Comparison of ENCODE assay signal across 8 cellular contexts in genomic region chr17:42535400-42536047, GRCh38. TPM values are rescaled to one million over a fixed set of nuclear protein-coding genes. Genes with fewer than 3 reads are reported as not detected.
DNase-seq lines count a peak whose midpoint lies in the region; ATAC-seq and TF ChIP-seq lines count a peak whose summit lies in the region.

No MANE protein-coding gene starts in this region.

- DNase-seq in astrocyte of the cerebellum (ENCODE audit: low read depth) (no peak), lower leg skin (ENCODE audit: low spot score in 2 of 2) (no peak), type B pancreatic cell (ENCODE audit: extremely low spot score, unreplicated experiment) (no peak), NCI-H2081 treated with DMSO at 0.1 percent for 48 hours (lab: John Stamatoyannopoulos, UW) (no peak)

- no peaks in the 10 kb centered on the region for H3K9me2 ChIP-seq in DOHH2 (replicated peaks; ENCODE audit: control insufficient read depth, low read length)

- peak overlapping the region; percentile 83 for H3K27ac Mint-ChIP-seq in type B pancreatic cell

- H3K36me3 ChIP-seq in DOHH2 (ENCODE audit: control insufficient read depth, low read length): peaks cover 12% of the 10 kb centered on the region; the same call in 1 of the 2 replicates

- H3K36me3 Mint-ChIP-seq in type B pancreatic cell: peaks cover 3% of the 10 kb centered on the region

- peaks cover 10% of the 10 kb centered on the region for H4K20me1 ChIP-seq in DOHH2 (ENCODE audit: control insufficient read depth, insufficient read depth, low read depth, low read length)

- H3K4me3 Mint-ChIP-seq in type B pancreatic cell: peak overlapping the region; percentile 86

- peaks cover 6% of the 10 kb centered on the region; the same call in 1 of the 2 replicates for H3K27me3 ChIP-seq in DOHH2 (ENCODE audit: control insufficient read depth, low read length)

- H3K4me1 ChIP-seq in DOHH2 (ENCODE audit: control insufficient read depth, low read length): peaks cover 39% of the 10 kb centered on the region

- no peaks in the 10 kb centered on the region for H3K9me3 Mint-ChIP-seq in type B pancreatic cell

- TF ChIP-seq CTCF in DOHH2 (IDR thresholded peaks at IDR 0.05; ENCODE audit: low read depth, low read length, poor library complexity, severe bottlenecking): no peak
- no peak for TF ChIP-seq CTCF in astrocyte of the cerebellum (IDR thresholded peaks at IDR 0.05; ENCODE audit: low read depth, low read length, missing control alignments)
- TF ChIP-seq CTCF in lower leg skin (IDR thresholded peaks at IDR 0.05): no peak
- no peak for TF ChIP-seq CTCF in type B pancreatic cell (conservative IDR thresholded peaks at IDR 0.05)

- peaks cover 11% of the 10 kb centered on the region for H3K79me2 ChIP-seq in DOHH2 (ENCODE audit: control insufficient read depth, low read length)

- peak overlapping the region; percentile 83 for H3K4me2 ChIP-seq in DOHH2 (ENCODE audit: low read length)

- H3F3A ChIP-seq in DOHH2 (ENCODE audit: control insufficient read depth, insufficient read depth): peaks cover 17% of the 10 kb centered on the region

- H3K4me3 ChIP-seq in DOHH2 (ENCODE audit: low read length) (peak overlapping the region; percentile 72), astrocyte of the cerebellum (ENCODE audit: low read depth, low read length) (peak overlapping the region; percentile 56), lower leg skin (ENCODE audit: low read depth, poor library complexity, severe bottlenecking) (peak overlapping the region; percentile 62)

- no peak for TF ChIP-seq POLR2A in lower leg skin (IDR thresholded peaks at IDR 0.05)

- intact Hi-C loops in lower leg skin (cut with DNase I; ENCODE audit: low total_unique reads): no loop called here

- in situ Hi-C loops in astrocyte of the cerebellum (cut with HindIII; ENCODE audit: low sequenced_read_pairs): no loop called here

- H3K4me1 Mint-ChIP-seq in type B pancreatic cell (ENCODE audit: unreplicated experiment): peaks cover 18% of the 10 kb centered on the region

- peak; percentile 17 for ATAC-seq in HG03432 (IDR thresholded peaks at IDR 0.05; ENCODE audit: unreplicated experiment)
- ATAC-seq in HG03108 (IDR thresholded peaks at IDR 0.05; ENCODE audit: unreplicated experiment): no peak
- no peak for ATAC-seq in GM21381 (IDR thresholded peaks at IDR 0.05; ENCODE audit: unreplicated experiment)

- WGBS in lower leg skin, 2 donors: 27 to 32% methylated on average over 21 of the region's 21 CpGs

- H3K27me3 Mint-ChIP-seq in type B pancreatic cell: no peaks in the 10 kb centered on the region

- H3K9me3 ChIP-seq in DOHH2 (ENCODE audit: control insufficient read depth, insufficient read depth, low read length): no peaks in the 10 kb centered on the region

- H3K27ac ChIP-seq in DOHH2 (ENCODE audit: low read depth, low read length): peak overlapping the region; percentile 26; the same call in 1 of the 2 replicates

RNA-seq across cellular contexts. Expression of gene NAGLU, which starts 0.5 kb away (rescaled TPM):
- 10 to 100 TPM; 32.9 to 50.5 (median 36.7) TPM for total RNA-seq in lower leg skin
- 24.0 and 26.5 TPM in 2 replicates for total RNA-seq in type B pancreatic cell (ENCODE audit: low replicate concordance)

RNA-seq across cellular contexts. Expression of gene HSD17B1, which starts 17.2 kb away (rescaled TPM):
- total RNA-seq in lower leg skin: 1 to 10 TPM; 2.3 to 6.6 (median 4.6) TPM
- total RNA-seq in type B pancreatic cell (ENCODE audit: low replicate concordance): 2.2 and 2.7 TPM in 2 replicates

RNA-seq across cellular contexts. Expression of gene COASY, which starts 26.4 kb away (rescaled TPM):
- total RNA-seq in lower leg skin: 10 to 100 TPM; 32.4 to 49.5 (median 41.7) TPM
- 78.0 and 80.8 TPM in 2 replicates for total RNA-seq in type B pancreatic cell (ENCODE audit: low replicate concordance)

RNA-seq across cellular contexts. Expression of gene MLX, which starts 31.4 kb away (rescaled TPM):
- total RNA-seq in lower leg skin (10 to 100 TPM; 37.8 to 43.2 (median 39.3) TPM), type B pancreatic cell (ENCODE audit: low replicate concordance) (31.3 and 32.3 TPM in 2 replicates)

RNA-seq across cellular contexts. Expression of gene PSMC3IP, which starts 42.0 kb away (rescaled TPM):
- 1 to 10 TPM in 2 of 4 donors, under 1 TPM in 2; 0.67 to 3.6 (median 1.8) TPM for total RNA-seq in lower leg skin
- total RNA-seq in type B pancreatic cell (ENCODE audit: low replicate concordance): 10.6 and 22.6 TPM in 2 replicates
